26 cellular contexts compared by ENCODE assay signal in genomic region chr7:6402741-6403140, GRCh38. TPM values are rescaled to one million over a fixed set of nuclear protein-coding genes. Genes with fewer than 3 reads are reported as not detected.
DNase-seq lines count a peak whose midpoint lies in the region; ATAC-seq and TF ChIP-seq lines count a peak whose summit lies in the region.
"Had no signal": no experiment of that assay in that cellular context is flagged by ENCODE, and none has a peak within 500 bp of the region (broad histone marks: within the 10 kb centered on the region; RNA-seq: fewer than 3 reads in every experiment).

No MANE protein-coding gene starts in this region.

- H3K27me3 ChIP-seq in GM23338 (ENCODE audit: insufficient read depth) (no peaks in the 10 kb centered on the region), PC-9 (ENCODE audit: insufficient read depth, low read depth) (no peaks in the 10 kb centered on the region), esophagus (ENCODE audit: control insufficient read depth in 1 of 2, insufficient read depth in 2 of 2, low read length in 2 of 2) (no peaks in the 10 kb centered on the region), suprapubic skin (no peaks in the 10 kb centered on the region)
- H3K27me3 ChIP-seq: stomach had no signal

- POLR2A ChIA-PET in PC-9 (lab: Charles Lee; ENCODE audit: unreplicated experiment): no interaction called here

- 78 to 81% methylated on average over 13 of the region's 13 CpGs for WGBS in esophagus, 2 donors
- WGBS in suprapubic skin: 81% methylated on average over 13 of the region's 13 CpGs

- CTCF ChIA-PET in PC-9 (lab: Charles Lee): no interaction called here

- H3F3A ChIP-seq in GM23338 (replicated peaks; ENCODE audit: low read depth) (peaks cover 13% of the 10 kb centered on the region), PC-9 (ENCODE audit: insufficient read depth, low read depth) (peaks cover 88% of the 10 kb centered on the region)

- H3K9me3 ChIP-seq in PC-9 (ENCODE audit: insufficient read depth, low read depth): no peaks in the 10 kb centered on the region
- no peaks in the 10 kb centered on the region for H3K9me3 ChIP-seq in esophagus (ENCODE audit: control insufficient read depth in 2 of 2, insufficient read depth in 1 of 2, low read depth in 1 of 2, low read length in 1 of 2)
- H3K9me3 ChIP-seq in suprapubic skin: no peaks in the 10 kb centered on the region
- H3K9me3 ChIP-seq: HAP-1, stomach had no signal

- H2AFZ ChIP-seq in GM23338 (no peak overlapping the region), PC-9 (no peak overlapping the region)

- H3K27ac ChIP-seq in GM23338 (ENCODE audit: low read depth): no peak overlapping the region
- 0 out of 2 replicates have a peak overlapping the region, but pooled peaks have one; percentile 25 for H3K27ac ChIP-seq in PC-9
- H3K27ac ChIP-seq in esophagus (ENCODE audit: low read depth in 2 of 2, low read length in 1 of 2): peak overlapping the region; percentile 60 to 81
- peak overlapping the region; percentile 43 for H3K27ac ChIP-seq in suprapubic skin
- H3K27ac ChIP-seq: KMS-11, stomach had no signal

- no peak for TF ChIP-seq POLR2A in suprapubic skin (IDR thresholded peaks at IDR 0.05)

- intact Hi-C loops in PC-9 (cut with micrococcal nuclease; ENCODE audit: unreplicated experiment): no loop called here

- H3K4me2 ChIP-seq in GM23338: no peak overlapping the region
- no peak overlapping the region for H3K4me2 ChIP-seq in PC-9
- H3K4me2 ChIP-seq: KMS-11 had no signal

- peaks cover 43% of the 10 kb centered on the region for H3K36me3 ChIP-seq in GM23338 (ENCODE audit: insufficient read depth)
- H3K36me3 ChIP-seq in PC-9 (ENCODE audit: low read depth): peaks cover 43% of the 10 kb centered on the region
- peaks cover 11 to 26% of the 10 kb centered on the region in 2 donors for H3K36me3 ChIP-seq in esophagus (ENCODE audit: control insufficient read depth in 2 of 2, insufficient read depth in 2 of 2, low read length in 1 of 2)
- peaks cover 54% of the 10 kb centered on the region for H3K36me3 ChIP-seq in suprapubic skin

- H3K9me3 Mint-ChIP-seq in GM23338: no peaks in the 10 kb centered on the region
- H3K9me3 Mint-ChIP-seq: activated CD4-positive, alpha-beta memory T cell treated with anti-CD3 and anti-CD28 coated beads, Interleukin-2, amount 10 ng/mL, durations not matched to agents 7 days and 5 days; CD8-positive, alpha-beta T cell had no signal

- H3K4me1 ChIP-seq in GM23338 (ENCODE audit: insufficient read depth) (peaks cover 8% of the 10 kb centered on the region), PC-9 (replicated peaks; ENCODE audit: insufficient read depth) (no peaks in the 10 kb centered on the region), esophagus (ENCODE audit: control insufficient read depth in 2 of 2, insufficient read depth in 2 of 2, low read length in 1 of 2) (peaks cover 8 to 19% of the 10 kb centered on the region in 2 donors), suprapubic skin (peaks cover 56% of the 10 kb centered on the region)
- H3K4me1 ChIP-seq: HAP-1 had no signal

- H4K20me1 ChIP-seq in GM23338 (replicated peaks; ENCODE audit: insufficient read depth): peaks cover 55% of the 10 kb centered on the region
- peaks cover 46% of the 10 kb centered on the region for H4K20me1 ChIP-seq in PC-9 (ENCODE audit: insufficient read depth)

- TF ChIP-seq CTCF in GM23338 (conservative IDR thresholded peaks at IDR 0.05; ENCODE audit: low read depth in 2 of 2) (no peak), PC-9 (conservative IDR thresholded peaks at IDR 0.05) (no peak), suprapubic skin (IDR thresholded peaks at IDR 0.05) (no peak)

- H3K36me3 Mint-ChIP-seq in GM23338 (ENCODE audit: low read depth): peaks cover 73% of the 10 kb centered on the region

- peak overlapping the region; percentile 27; the same call in 1 of the 2 replicates for H3K27ac Mint-ChIP-seq in GM23338
- H3K27ac Mint-ChIP-seq: activated CD4-positive, alpha-beta memory T cell treated with anti-CD3 and anti-CD28 coated beads, Interleukin-2, amount 10 ng/mL, durations not matched to agents 7 days and 5 days; CD8-positive, alpha-beta T cell; T-helper 17 cell had no signal

- H3K27me3 Mint-ChIP-seq in GM23338 (ENCODE audit: insufficient read depth, low read depth, poor library complexity): peaks cover 20% of the 10 kb centered on the region
- H3K27me3 Mint-ChIP-seq: activated CD4-positive, alpha-beta memory T cell treated with anti-CD3 and anti-CD28 coated beads, Interleukin-2, amount 10 ng/mL, durations not matched to agents 7 days and 5 days; T-helper 17 cell had no signal

- DNase-seq in GM23338 (ENCODE audit: low spot score): no peak
- DNase-seq in PC-9: no peak
- no peak for DNase-seq in suprapubic skin (ENCODE audit: low spot score in 2 of 2)
- no peak for DNase-seq in NCI-H2029 treated with DMSO at 0.1 percent for 48 hours (lab: John Stamatoyannopoulos, UW)
- DNase-seq in NCI-H2107 treated with DMSO at 0.1 percent for 48 hours (lab: John Stamatoyannopoulos, UW; ENCODE audit: unreplicated experiment): no peak
- no peak for DNase-seq in NCI-H1930 (lab: John Stamatoyannopoulos, UW)
- DNase-seq: activated CD4-positive, alpha-beta memory T cell treated with anti-CD3 and anti-CD28 coated beads, Interleukin-2, amount 10 ng/mL, durations not matched to agents 7 days and 5 days; activated CD4-positive, alpha-beta T cell treated with anti-CD3 and anti-CD28 coated beads for 1 hour; activated effector memory CD4-positive, alpha-beta T cell treated with anti-CD3 and anti-CD28 coated beads, Interleukin-2, amount 50 U/mL, for 16 hours; CD8-positive, alpha-beta T cell; dermis blood vessel endothelial cell; DMS153; islet precursor cell; left ventricle myocardium superior; MM.1S; NCI-H446; occipital lobe; stimulated activated CD4-positive, alpha-beta T cell treated with anti-CD3 and anti-CD28 coated beads, Interleukin-1b, Interleukin-23, amount 100 ng/mL, for 48 hours; stimulated activated CD8-positive, alpha-beta memory T cell treated with anti-CD3 and anti-CD28 coated beads, Interleukin-4, amount 100 ng/mL, for 48 hours; stomach; T-helper 17 cell; trophoblast cell had no signal

- H3K9me2 ChIP-seq in GM23338 (ENCODE audit: insufficient read depth) (no peaks in the 10 kb centered on the region), PC-9 (ENCODE audit: insufficient read depth) (no peaks in the 10 kb centered on the region)

- no peak overlapping the region for H3K4me3 Mint-ChIP-seq in GM23338
- H3K4me3 Mint-ChIP-seq: activated CD4-positive, alpha-beta memory T cell treated with anti-CD3 and anti-CD28 coated beads, Interleukin-2, amount 10 ng/mL, durations not matched to agents 7 days and 5 days; CD8-positive, alpha-beta T cell; T-helper 17 cell had no signal

- H3K4me1 Mint-ChIP-seq in GM23338: peaks cover 15% of the 10 kb centered on the region; the same call in 2 of the 3 replicates

- ATAC-seq in GM23338: no peak
- ATAC-seq: CD8-positive, alpha-beta T cell; left ventricle myocardium superior; SK-N-SH treated with all-trans-retinoic acid at 6 μM for 48 hours; T-helper 17 cell had no signal

- TSS peak; percentile 21 for BruUV-seq in PC-9 (replicated peaks; lab: Mats Ljungman, UMichigan)

- no peak for TF ChIP-seq EP300 in suprapubic skin (IDR thresholded peaks at IDR 0.05)

- H3K79me2 ChIP-seq in GM23338 (replicated peaks; ENCODE audit: insufficient read depth) (peaks cover 49% of the 10 kb centered on the region), PC-9 (ENCODE audit: low read depth) (peaks cover 61% of the 10 kb centered on the region)

- H3K4me3 ChIP-seq in GM23338: no peak overlapping the region
- H3K4me3 ChIP-seq in PC-9: no peak overlapping the region
- H3K4me3 ChIP-seq in esophagus (ENCODE audit: low read depth in 1 of 2, low read length in 2 of 2): no peak overlapping the region
- H3K4me3 ChIP-seq in suprapubic skin: no peak overlapping the region
- H3K4me3 ChIP-seq: HAP-1, stomach had no signal

TF ChIP-seq in GM23338, 12 proteins besides CTCF, POLR2A, EP300 and RAD21:
- TF ChIP-seq ETS1 (IDR thresholded peaks at IDR 0.05): no peak
- TF ChIP-seq EZH2 (IDR thresholded peaks at IDR 0.05; ENCODE audit: low read depth, unreplicated experiment): no peak
- no peak for TF ChIP-seq CREB1 (CRISPR knock-in tag; IDR thresholded peaks at IDR 0.05; ENCODE audit: low read depth)
- TF ChIP-seq ZNF331 (CRISPR knock-in tag; IDR thresholded peaks at IDR 0.05; ENCODE audit: low read depth): no peak
TF ChIP-seq in GM23338: peak in this region for 0.

RNA-seq across cellular contexts. Expression of gene RAC1, which starts 28.4 kb away (rescaled TPM):
- total RNA-seq in GM23338 (2014; rRNA removed; shearing (Covaris generic)): 142 and 150 TPM in 2 replicates
- polyA plus RNA-seq in GM23338 (2016; fragmentation: Nextera tagmentation; extraction: Ambion mirVana): 844 and 859 TPM in 2 replicates
- total RNA-seq in PC-9 (2021): 480 and 482 TPM in 2 replicates
- 100 to 1,000 TPM; 440 to 451 TPM for polyA plus RNA-seq in esophagus
- total RNA-seq in suprapubic skin: 100 to 1,000 TPM; 217 to 293 (median 253) TPM

RNA-seq across cellular contexts. Expression of gene DAGLB, which starts 45.0 kb away (rescaled TPM):
- 26.0 and 28.5 TPM in 2 replicates for total RNA-seq in GM23338 (2014; rRNA removed; shearing (Covaris generic))
- polyA plus RNA-seq in GM23338 (2016; fragmentation: Nextera tagmentation; extraction: Ambion mirVana) (11.1 and 13.8 TPM in 2 replicates), esophagus (1 to 10 TPM; 8.4 to 9.2 TPM)
- total RNA-seq in PC-9 (2021) (46.7 and 56.4 TPM in 2 replicates), suprapubic skin (10 to 100 TPM; 19.0 to 61.2 (median 22.0) TPM)

RNA-seq across cellular contexts. Expression of gene FAM220A, which starts 54.0 kb away (rescaled TPM):
- total RNA-seq in GM23338 (2014; rRNA removed; shearing (Covaris generic)): 23.6 and 25.1 TPM in 2 replicates
- 11.0 and 12.8 TPM in 2 replicates for polyA plus RNA-seq in GM23338 (2016; fragmentation: Nextera tagmentation; extraction: Ambion mirVana)
- 19.0 and 19.2 TPM in 2 replicates for total RNA-seq in PC-9 (2021)
- polyA plus RNA-seq in esophagus: 1 to 10 TPM; 9.2 to 9.6 TPM
- total RNA-seq in suprapubic skin: 10 to 100 TPM; 10.4 to 20.4 (median 13.6) TPM
